In genomic region chr4:145815027-145815612, GRCh38 we compare ENCODE assay signal across 1 cellular context.
TF ChIP-seq lines count a peak whose summit lies in the region.

No MANE protein-coding gene starts in this region.

TF ChIP-seq in SK-N-SH treated with all-trans-retinoic acid at 6 μM for 48 hours, 23 proteins besides CTCF, POLR2A, EP300 and RAD21 (continued from another document):
- TF ChIP-seq, protein P1, sequence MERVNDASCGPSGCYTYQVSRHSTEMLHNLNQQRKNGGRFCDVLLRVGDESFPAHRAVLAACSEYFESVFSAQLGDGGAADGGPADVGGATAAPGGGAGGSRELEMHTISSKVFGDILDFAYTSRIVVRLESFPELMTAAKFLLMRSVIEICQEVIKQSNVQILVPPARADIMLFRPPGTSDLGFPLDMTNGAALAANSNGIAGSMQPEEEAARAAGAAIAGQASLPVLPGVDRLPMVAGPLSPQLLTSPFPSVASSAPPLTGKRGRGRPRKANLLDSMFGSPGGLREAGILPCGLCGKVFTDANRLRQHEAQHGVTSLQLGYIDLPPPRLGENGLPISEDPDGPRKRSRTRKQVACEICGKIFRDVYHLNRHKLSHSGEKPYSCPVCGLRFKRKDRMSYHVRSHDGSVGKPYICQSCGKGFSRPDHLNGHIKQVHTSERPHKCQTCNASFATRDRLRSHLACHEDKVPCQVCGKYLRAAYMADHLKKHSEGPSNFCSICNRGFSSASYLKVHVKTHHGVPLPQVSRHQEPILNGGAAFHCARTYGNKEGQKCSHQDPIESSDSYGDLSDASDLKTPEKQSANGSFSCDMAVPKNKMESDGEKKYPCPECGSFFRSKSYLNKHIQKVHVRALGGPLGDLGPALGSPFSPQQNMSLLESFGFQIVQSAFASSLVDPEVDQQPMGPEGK (CRISPR knock-in tag; IDR thresholded peaks at IDR 0.05; ENCODE audit: borderline replicate concordance): no peak
- TF ChIP-seq ZNF8 (CRISPR knock-in tag; IDR thresholded peaks at IDR 0.05): no peak
- TF ChIP-seq RARB (CRISPR knock-in tag; IDR thresholded peaks at IDR 0.05): no peak
- no peak for TF ChIP-seq ZC3H10 (CRISPR knock-in tag; IDR thresholded peaks at IDR 0.05)
